Comparison of ENCODE assay signal across 1 cellular context in the genomic region with DNA sequence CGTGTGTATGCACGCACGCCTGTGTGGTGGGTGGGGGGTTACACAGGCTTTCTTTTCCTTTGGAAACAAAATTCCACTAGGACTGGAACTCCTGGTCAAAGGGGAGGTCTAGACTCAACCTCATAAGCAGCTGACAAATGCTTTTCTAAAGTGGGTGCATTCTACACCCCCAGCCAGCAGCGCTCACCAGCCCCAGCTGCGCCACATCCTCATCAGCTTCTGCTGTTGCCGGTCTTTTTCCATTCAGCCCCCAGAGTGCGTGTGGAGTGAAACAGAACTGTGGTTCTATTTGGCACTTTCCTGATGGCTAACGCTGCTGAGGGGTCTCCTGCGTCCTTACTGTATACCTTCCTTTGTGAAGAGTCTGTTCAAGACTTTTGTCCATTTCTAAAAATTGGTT.
TF ChIP-seq lines count a peak whose summit lies in the region.

No MANE protein-coding gene starts in this region.

TF ChIP-seq in GM12878, 131 proteins besides CTCF, POLR2A, EP300 and RAD21 (continued from another document):
- TF ChIP-seq, protein P1, sequence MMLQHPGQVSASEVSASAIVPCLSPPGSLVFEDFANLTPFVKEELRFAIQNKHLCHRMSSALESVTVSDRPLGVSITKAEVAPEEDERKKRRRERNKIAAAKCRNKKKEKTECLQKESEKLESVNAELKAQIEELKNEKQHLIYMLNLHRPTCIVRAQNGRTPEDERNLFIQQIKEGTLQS (IDR thresholded peaks at IDR 0.05; ENCODE audit: borderline replicate concordance, extremely low read depth, low read depth, low read length), result no peak
- TF ChIP-seq TBL1XR1 (IDR thresholded peaks at IDR 0.05; ENCODE audit: low read depth, low read length) (no peak), CBX3 (IDR thresholded peaks at IDR 0.05; ENCODE audit: borderline replicate concordance, low read depth) (no peak), ZBED1 (IDR thresholded peaks at IDR 0.05; ENCODE audit: borderline replicate concordance) (no peak), EZH2 (IDR thresholded peaks at IDR 0.05; ENCODE audit: borderline replicate concordance, control insufficient read depth, low read depth, low read length) (no peak), POLR2AphosphoS5 (IDR thresholded peaks at IDR 0.05; ENCODE audit: low read length) (no peak)
- TF ChIP-seq, protein P2, sequence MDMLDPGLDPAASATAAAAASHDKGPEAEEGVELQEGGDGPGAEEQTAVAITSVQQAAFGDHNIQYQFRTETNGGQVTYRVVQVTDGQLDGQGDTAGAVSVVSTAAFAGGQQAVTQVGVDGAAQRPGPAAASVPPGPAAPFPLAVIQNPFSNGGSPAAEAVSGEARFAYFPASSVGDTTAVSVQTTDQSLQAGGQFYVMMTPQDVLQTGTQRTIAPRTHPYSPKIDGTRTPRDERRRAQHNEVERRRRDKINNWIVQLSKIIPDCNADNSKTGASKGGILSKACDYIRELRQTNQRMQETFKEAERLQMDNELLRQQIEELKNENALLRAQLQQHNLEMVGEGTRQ (IDR thresholded peaks at IDR 0.05; ENCODE audit: borderline replicate concordance, low read depth, low read length), result no peak
- TF ChIP-seq, protein P3, sequence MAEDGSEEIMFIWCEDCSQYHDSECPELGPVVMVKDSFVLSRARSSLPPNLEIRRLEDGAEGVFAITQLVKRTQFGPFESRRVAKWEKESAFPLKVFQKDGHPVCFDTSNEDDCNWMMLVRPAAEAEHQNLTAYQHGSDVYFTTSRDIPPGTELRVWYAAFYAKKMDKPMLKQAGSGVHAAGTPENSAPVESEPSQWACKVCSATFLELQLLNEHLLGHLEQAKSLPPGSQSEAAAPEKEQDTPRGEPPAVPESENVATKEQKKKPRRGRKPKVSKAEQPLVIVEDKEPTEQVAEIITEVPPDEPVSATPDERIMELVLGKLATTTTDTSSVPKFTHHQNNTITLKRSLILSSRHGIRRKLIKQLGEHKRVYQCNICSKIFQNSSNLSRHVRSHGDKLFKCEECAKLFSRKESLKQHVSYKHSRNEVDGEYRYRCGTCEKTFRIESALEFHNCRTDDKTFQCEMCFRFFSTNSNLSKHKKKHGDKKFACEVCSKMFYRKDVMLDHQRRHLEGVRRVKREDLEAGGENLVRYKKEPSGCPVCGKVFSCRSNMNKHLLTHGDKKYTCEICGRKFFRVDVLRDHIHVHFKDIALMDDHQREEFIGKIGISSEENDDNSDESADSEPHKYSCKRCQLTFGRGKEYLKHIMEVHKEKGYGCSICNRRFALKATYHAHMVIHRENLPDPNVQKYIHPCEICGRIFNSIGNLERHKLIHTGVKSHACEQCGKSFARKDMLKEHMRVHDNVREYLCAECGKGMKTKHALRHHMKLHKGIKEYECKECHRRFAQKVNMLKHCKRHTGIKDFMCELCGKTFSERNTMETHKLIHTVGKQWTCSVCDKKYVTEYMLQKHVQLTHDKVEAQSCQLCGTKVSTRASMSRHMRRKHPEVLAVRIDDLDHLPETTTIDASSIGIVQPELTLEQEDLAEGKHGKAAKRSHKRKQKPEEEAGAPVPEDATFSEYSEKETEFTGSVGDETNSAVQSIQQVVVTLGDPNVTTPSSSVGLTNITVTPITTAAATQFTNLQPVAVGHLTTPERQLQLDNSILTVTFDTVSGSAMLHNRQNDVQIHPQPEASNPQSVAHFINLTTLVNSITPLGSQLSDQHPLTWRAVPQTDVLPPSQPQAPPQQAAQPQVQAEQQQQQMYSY (CRISPR knock-in tag; IDR thresholded peaks at IDR 0.05), result no peak
- TF ChIP-seq, protein P4, sequence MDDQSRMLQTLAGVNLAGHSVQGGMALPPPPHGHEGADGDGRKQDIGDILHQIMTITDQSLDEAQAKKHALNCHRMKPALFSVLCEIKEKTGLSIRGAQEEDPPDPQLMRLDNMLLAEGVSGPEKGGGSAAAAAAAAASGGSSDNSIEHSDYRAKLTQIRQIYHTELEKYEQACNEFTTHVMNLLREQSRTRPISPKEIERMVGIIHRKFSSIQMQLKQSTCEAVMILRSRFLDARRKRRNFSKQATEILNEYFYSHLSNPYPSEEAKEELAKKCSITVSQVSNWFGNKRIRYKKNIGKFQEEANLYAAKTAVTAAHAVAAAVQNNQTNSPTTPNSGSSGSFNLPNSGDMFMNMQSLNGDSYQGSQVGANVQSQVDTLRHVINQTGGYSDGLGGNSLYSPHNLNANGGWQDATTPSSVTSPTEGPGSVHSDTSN (IDR thresholded peaks at IDR 0.05; ENCODE audit: insufficient replicate concordance, low read depth, low read length), result no peak
- TF ChIP-seq, protein P5, sequence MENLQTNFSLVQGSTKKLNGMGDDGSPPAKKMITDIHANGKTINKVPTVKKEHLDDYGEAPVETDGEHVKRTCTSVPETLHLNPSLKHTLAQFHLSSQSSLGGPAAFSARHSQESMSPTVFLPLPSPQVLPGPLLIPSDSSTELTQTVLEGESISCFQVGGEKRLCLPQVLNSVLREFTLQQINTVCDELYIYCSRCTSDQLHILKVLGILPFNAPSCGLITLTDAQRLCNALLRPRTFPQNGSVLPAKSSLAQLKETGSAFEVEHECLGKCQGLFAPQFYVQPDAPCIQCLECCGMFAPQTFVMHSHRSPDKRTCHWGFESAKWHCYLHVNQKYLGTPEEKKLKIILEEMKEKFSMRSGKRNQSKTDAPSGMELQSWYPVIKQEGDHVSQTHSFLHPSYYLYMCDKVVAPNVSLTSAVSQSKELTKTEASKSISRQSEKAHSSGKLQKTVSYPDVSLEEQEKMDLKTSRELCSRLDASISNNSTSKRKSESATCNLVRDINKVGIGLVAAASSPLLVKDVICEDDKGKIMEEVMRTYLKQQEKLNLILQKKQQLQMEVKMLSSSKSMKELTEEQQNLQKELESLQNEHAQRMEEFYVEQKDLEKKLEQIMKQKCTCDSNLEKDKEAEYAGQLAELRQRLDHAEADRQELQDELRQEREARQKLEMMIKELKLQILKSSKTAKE (IDR thresholded peaks at IDR 0.05; ENCODE audit: low read depth, poor library complexity, severe bottlenecking), result no peak
